Comparison of ENCODE assay signal across 1 cellular context in genomic region chr9:136257381-136258298, GRCh38.
TF ChIP-seq lines count a peak whose summit lies in the region.

No MANE protein-coding gene starts in this region.

TF ChIP-seq in K562, 482 proteins besides CTCF, POLR2A, EP300 and RAD21:
- TF ChIP-seq BCOR (IDR thresholded peaks at IDR 0.05) (no peak), NFIC (IDR thresholded peaks at IDR 0.05) (no peak), CBFA2T2 (conservative IDR thresholded peaks at IDR 0.05) (0 out of 2 replicates have a peak, but pooled peaks have one; percentile 2), STAT6 (CRISPR knock-in tag; IDR thresholded peaks at IDR 0.05) (no peak), ETS2 (tag; IDR thresholded peaks at IDR 0.05; ENCODE audit: borderline replicate concordance, poor library complexity, severe bottlenecking) (no peak), L3MBTL2 (IDR thresholded peaks at IDR 0.05) (peak; percentile 36; the same call in 1 of the 2 replicates), NR4A1 (CRISPR knock-in tag; IDR thresholded peaks at IDR 0.05) (no peak), NR4A1 (tag; IDR thresholded peaks at IDR 0.05) (no peak), ZNF79 (CRISPR knock-in tag; IDR thresholded peaks at IDR 0.05; ENCODE audit: low read depth) (no peak), TCF7L2 (IDR thresholded peaks at IDR 0.05; ENCODE audit: low read depth, low read length) (no peak), MGA (IDR thresholded peaks at IDR 0.05) (peak; percentile 34; the same call in 1 of the 2 replicates), THRAP3 (IDR thresholded peaks at IDR 0.05; ENCODE audit: borderline replicate concordance) (no peak), NRF1 (conservative IDR thresholded peaks at IDR 0.05 in 1 of 2, IDR thresholded peaks at IDR 0.05 in 1 of 2) (0 out of 4 replicates have a peak, but pooled peaks of 1 of the 2 experiments have one; percentile 23), RBBP5 (IDR thresholded peaks at IDR 0.05; ENCODE audit: borderline replicate concordance, insufficient read depth, low read length, poor library complexity, severe bottlenecking) (no peak), ZC3H8 (IDR thresholded peaks at IDR 0.05) (no peak), ZC3H11A (IDR thresholded peaks at IDR 0.05; ENCODE audit: low read depth, low read length) (no peak), ZFX (CRISPR knock-in tag; IDR thresholded peaks at IDR 0.05) (no peak), CBX1 (IDR thresholded peaks at IDR 0.05; ENCODE audit: low read depth) (no peak), ESRRA (IDR thresholded peaks at IDR 0.05; ENCODE audit: borderline replicate concordance, low read depth) (no peak), ZBTB33 (CRISPR knock-in tag; IDR thresholded peaks at IDR 0.05) (peak; percentile 76; the same call in 1 of the 2 replicates), ETV6 (IDR thresholded peaks at IDR 0.05; ENCODE audit: borderline replicate concordance in 1 of 2, low read depth in 2 of 2, low read length in 1 of 2) (no peak), ETV6 (CRISPR knock-in tag; IDR thresholded peaks at IDR 0.05; ENCODE audit: borderline replicate concordance) (no peak), ETV1 (tag; conservative IDR thresholded peaks at IDR 0.05; ENCODE audit: low read depth) (no peak)
- TF ChIP-seq, protein P1, sequence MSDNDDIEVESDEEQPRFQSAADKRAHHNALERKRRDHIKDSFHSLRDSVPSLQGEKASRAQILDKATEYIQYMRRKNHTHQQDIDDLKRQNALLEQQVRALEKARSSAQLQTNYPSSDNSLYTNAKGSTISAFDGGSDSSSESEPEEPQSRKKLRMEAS (CRISPR knock-in tag; IDR thresholded peaks at IDR 0.05) = peak; percentile 22; the same call in 1 of the 2 replicates
- TF ChIP-seq, protein P2, sequence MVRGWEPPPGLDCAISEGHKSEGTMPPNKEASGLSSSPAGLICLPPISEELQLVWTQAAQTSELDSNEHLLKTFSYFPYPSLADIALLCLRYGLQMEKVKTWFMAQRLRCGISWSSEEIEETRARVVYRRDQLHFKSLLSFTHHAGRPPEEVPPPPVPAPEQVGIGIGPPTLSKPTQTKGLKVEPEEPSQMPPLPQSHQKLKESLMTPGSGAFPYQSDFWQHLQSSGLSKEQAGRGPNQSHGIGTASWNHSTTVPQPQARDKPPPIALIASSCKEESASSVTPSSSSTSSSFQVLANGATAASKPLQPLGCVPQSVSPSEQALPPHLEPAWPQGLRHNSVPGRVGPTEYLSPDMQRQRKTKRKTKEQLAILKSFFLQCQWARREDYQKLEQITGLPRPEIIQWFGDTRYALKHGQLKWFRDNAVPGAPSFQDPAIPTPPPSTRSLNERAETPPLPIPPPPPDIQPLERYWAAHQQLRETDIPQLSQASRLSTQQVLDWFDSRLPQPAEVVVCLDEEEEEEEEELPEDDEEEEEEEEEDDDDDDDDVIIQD (CRISPR knock-in tag; IDR thresholded peaks at IDR 0.05) = no peak
- TF ChIP-seq, protein P3, sequence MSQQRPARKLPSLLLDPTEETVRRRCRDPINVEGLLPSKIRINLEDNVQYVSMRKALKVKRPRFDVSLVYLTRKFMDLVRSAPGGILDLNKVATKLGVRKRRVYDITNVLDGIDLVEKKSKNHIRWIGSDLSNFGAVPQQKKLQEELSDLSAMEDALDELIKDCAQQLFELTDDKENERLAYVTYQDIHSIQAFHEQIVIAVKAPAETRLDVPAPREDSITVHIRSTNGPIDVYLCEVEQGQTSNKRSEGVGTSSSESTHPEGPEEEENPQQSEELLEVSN (IDR thresholded peaks at IDR 0.05; ENCODE audit: borderline replicate concordance in 1 of 2, extremely low read depth in 1 of 2, insufficient read depth in 1 of 2, insufficient read length in 1 of 2, low read depth in 1 of 2, low read length in 1 of 2, poor library complexity in 1 of 2, severe bottlenecking in 1 of 2) = peak in 1 of 2 experiments; percentile 27
TF ChIP-seq in K562: peak in this region for 7.
